8 cellular contexts compared by ENCODE assay signal in the genomic region with DNA sequence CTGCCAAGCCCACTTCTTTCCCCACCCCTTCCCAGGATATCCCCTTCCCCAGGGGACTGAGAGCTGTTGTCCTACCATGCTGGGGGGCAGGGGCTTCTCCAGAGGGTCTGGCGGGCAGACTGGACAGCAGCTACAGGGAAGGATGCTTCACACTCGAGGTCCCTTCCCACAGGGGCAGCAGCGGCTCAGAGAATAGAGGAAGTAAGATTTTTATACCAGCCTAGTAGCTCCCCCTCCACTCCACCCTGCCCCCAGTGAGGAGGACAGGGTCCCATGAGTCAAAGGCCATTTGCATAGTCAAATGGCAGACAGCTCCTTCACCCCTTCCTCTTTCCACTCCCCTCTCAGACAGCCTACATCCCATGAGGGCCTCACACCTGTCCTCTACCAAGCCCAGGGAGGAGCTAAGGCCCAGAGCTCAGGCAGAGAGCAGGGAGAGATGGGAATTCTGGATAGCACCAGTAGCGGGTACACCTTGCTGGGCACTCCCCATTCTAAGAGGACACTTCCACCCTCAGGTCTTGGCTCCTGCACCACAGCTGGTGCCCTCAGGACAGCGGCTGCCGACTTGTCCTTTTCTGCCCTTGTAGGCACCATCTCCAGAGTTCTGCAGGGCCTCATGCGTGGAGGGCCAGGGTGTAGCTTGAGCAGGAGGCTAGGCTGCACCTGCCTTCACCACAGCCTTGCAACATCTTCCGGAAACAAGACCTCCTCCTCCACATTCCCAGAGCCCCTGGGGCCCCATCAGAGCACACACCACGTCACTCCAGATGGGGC. TPM values are rescaled to one million over a fixed set of nuclear protein-coding genes. Genes with fewer than 3 reads are reported as not detected.
A peak's percentile ranks its signal among the peaks of the same experiment; 100 is the strongest.
DNase-seq lines count a peak whose midpoint lies in the region; ATAC-seq lines count a peak whose summit lies in the region.

A gene with protein sequence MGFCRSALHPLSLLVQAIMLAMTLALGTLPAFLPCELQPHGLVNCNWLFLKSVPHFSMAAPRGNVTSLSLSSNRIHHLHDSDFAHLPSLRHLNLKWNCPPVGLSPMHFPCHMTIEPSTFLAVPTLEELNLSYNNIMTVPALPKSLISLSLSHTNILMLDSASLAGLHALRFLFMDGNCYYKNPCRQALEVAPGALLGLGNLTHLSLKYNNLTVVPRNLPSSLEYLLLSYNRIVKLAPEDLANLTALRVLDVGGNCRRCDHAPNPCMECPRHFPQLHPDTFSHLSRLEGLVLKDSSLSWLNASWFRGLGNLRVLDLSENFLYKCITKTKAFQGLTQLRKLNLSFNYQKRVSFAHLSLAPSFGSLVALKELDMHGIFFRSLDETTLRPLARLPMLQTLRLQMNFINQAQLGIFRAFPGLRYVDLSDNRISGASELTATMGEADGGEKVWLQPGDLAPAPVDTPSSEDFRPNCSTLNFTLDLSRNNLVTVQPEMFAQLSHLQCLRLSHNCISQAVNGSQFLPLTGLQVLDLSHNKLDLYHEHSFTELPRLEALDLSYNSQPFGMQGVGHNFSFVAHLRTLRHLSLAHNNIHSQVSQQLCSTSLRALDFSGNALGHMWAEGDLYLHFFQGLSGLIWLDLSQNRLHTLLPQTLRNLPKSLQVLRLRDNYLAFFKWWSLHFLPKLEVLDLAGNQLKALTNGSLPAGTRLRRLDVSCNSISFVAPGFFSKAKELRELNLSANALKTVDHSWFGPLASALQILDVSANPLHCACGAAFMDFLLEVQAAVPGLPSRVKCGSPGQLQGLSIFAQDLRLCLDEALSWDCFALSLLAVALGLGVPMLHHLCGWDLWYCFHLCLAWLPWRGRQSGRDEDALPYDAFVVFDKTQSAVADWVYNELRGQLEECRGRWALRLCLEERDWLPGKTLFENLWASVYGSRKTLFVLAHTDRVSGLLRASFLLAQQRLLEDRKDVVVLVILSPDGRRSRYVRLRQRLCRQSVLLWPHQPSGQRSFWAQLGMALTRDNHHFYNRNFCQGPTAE (minus strand): TSS at position 194 of the 777 bp plus-strand sequence. CDS start 116 bp downstream, at position 78.

- peak; percentile 30 for DNase-seq in stimulated activated CD4-positive, alpha-beta T cell treated with anti-CD3 and anti-CD28 coated beads, Interleukin-4, amount 100 ng/mL, for 24 hours
- no peak for DNase-seq in stimulated activated CD4-positive, alpha-beta T cell treated with anti-CD3 and anti-CD28 coated beads, Interleukin-4, amount 100 ng/mL, for 4 hours
- DNase-seq in NOMO-1 (lab: John Stamatoyannopoulos, UW; ENCODE audit: unreplicated experiment in 2 of 2): peak; percentile 89 to 95
- peak in 1 of 2 donors; percentile 45 for DNase-seq in left colon
- no peak for DNase-seq in NCI-H524 treated with DMSO at 0.1 percent for 48 hours (lab: John Stamatoyannopoulos, UW)
- no peak for DNase-seq in T-helper 9 cell
- DNase-seq in left lobe of liver (ENCODE audit: low spot score): no peak

- ATAC-seq in HG02884 (IDR thresholded peaks at IDR 0.05; ENCODE audit: unreplicated experiment) (peak; percentile 80), left colon (peak; percentile 5), left lobe of liver (no peak)

- intact Hi-C loops in left colon (cut with DNase I, micrococcal nuclease): no loop called here

RNA-seq across cellular contexts. Expression of the gene that starts here (rescaled TPM):
- under 1 TPM in 1 of 2 donors, not detected in 1; 0.42 TPM for total RNA-seq in left colon
- not detected for total RNA-seq in left lobe of liver

Comparison
In these comparisons a context has a peak if more than half of its experiments do, and no peak if none do; other contexts are left out.
1. DNase-seq: peak in stimulated activated CD4-positive, alpha-beta T cell treated with anti-CD3 and anti-CD28 coated beads, Interleukin-4, amount 100 ng/mL, for 24 hours (single experiment) and NOMO-1 (2 of 2); none in stimulated activated CD4-positive, alpha-beta T cell treated with anti-CD3 and anti-CD28 coated beads, Interleukin-4, amount 100 ng/mL, for 4 hours (0 of 2), NCI-H524 treated with DMSO at 0.1 percent for 48 hours (single experiment), T-helper 9 cell (single experiment) and left lobe of liver (single experiment).
2. Peak in ATAC-seq in left colon; RNA of the gene not detected or under 1 TPM.